ENCODE assay signal across 8 cellular contexts in the genomic region with DNA sequence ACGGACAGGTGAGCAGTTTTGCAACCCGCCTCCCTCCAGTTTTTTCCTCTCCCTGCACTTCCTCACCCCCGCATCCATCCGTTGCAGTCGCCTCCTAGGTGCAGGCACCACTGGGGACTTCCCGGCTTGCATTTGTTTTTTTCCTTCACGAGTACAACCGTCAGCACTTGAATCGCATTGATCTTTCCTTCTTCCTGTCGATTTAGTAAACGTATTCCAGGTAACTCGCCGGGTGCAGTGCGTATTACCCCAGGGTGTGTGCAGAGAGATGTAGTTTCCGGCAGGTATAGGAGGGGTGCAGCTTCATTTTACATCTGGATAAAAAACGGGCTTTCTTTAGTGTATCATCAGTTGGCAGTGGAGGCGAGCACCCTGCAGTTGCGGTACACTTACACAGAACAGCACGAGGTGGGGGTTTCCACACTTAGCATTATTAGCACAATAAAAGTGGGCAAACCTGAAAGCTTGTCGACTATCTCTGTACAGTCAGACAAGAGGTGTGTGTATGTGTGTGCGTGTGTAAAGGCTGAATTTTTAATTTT.
DNase-seq lines count a peak whose midpoint lies in the region; ATAC-seq and TF ChIP-seq lines count a peak whose summit lies in the region.

A gene (minus strand): TSS at position 359 of the 542 bp plus-strand sequence.

- peaks cover 25% of the 10 kb centered on the region for H3K36me3 Mint-ChIP-seq in activated T-helper 1 cell treated with anti-CD3 and anti-CD28 coated beads, Interleukin-12 subunit alpha, Interleukin-12 subunit beta, Interleukin-2, Interleukin-4 antibody, amounts not matched to agents 30 ng/mL and 10 ng/mL and 1 ng/mL, durations not matched to agents 14 hours and 24 hours and 36 hours (ENCODE audit: low read depth)

- DNase-seq in DMS79 treated with DMSO at 0.1 percent for 48 hours (lab: John Stamatoyannopoulos, UW) = peak; percentile 71
- DNase-seq in H7 = no peak
- DNase-seq in NCI-H146 treated with DMSO at 0.1 percent for 48 hours (lab: John Stamatoyannopoulos, UW; ENCODE audit: unreplicated experiment) = peak; percentile 59
- DNase-seq in activated T-helper 1 cell treated with anti-CD3 and anti-CD28 coated beads, Interleukin-12 subunit alpha, Interleukin-12 subunit beta, Interleukin-2, Interleukin-4 antibody, amounts not matched to agents 30 ng/mL and 10 ng/mL and 1 ng/mL, durations not matched to agents 14 hours and 24 hours and 36 hours (ENCODE audit: low spot score) = peak; percentile 43
- no peak for DNase-seq in retinal pigment epithelial cell (ENCODE audit: low read depth)
- no peak for DNase-seq in COLO829 (ENCODE audit: low spot score)
- no peak for DNase-seq in germinal center (ENCODE audit: low spot score)

- TF ChIP-seq POLR2A in gastroesophageal sphincter (IDR thresholded peaks at IDR 0.05) = no peak

- H3K27me3 Mint-ChIP-seq in activated T-helper 1 cell treated with anti-CD3 and anti-CD28 coated beads, Interleukin-12 subunit alpha, Interleukin-12 subunit beta, Interleukin-2, Interleukin-4 antibody, amounts not matched to agents 30 ng/mL and 10 ng/mL and 1 ng/mL, durations not matched to agents 14 hours and 24 hours and 36 hours (ENCODE audit: insufficient read depth) = no peaks in the 10 kb centered on the region

- H3K9me3 Mint-ChIP-seq in activated T-helper 1 cell treated with anti-CD3 and anti-CD28 coated beads, Interleukin-12 subunit alpha, Interleukin-12 subunit beta, Interleukin-2, Interleukin-4 antibody, amounts not matched to agents 30 ng/mL and 10 ng/mL and 1 ng/mL, durations not matched to agents 14 hours and 24 hours and 36 hours = no peaks in the 10 kb centered on the region

- no peak for ATAC-seq in gastroesophageal sphincter

- TF ChIP-seq EP300 in gastroesophageal sphincter (IDR thresholded peaks at IDR 0.05) = no peak

- peaks cover 5% of the 10 kb centered on the region for H3K27me3 ChIP-seq in H7 (ENCODE audit: control insufficient read depth, insufficient read depth, low read length)
- H3K27me3 ChIP-seq in gastroesophageal sphincter = no peaks in the 10 kb centered on the region

- no peaks in the 10 kb centered on the region for H3K9me3 ChIP-seq in gastroesophageal sphincter

- peak within 1 kb of the TSS; percentile 89 for H3K4me3 ChIP-seq in H7 (ENCODE audit: insufficient read depth, low read depth, low read length)
- H3K4me3 ChIP-seq in gastroesophageal sphincter = peak within 1 kb of the TSS; percentile 75 to 81
- H3K4me3 ChIP-seq in retinal pigment epithelial cell (ENCODE audit: low read length) = peak within 1 kb of the TSS; percentile 85

- peaks cover 90% of the 10 kb centered on the region for H3K4me1 Mint-ChIP-seq in activated T-helper 1 cell treated with anti-CD3 and anti-CD28 coated beads, Interleukin-12 subunit alpha, Interleukin-12 subunit beta, Interleukin-2, Interleukin-4 antibody, amounts not matched to agents 30 ng/mL and 10 ng/mL and 1 ng/mL, durations not matched to agents 14 hours and 24 hours and 36 hours (ENCODE audit: low read depth)

- H3K27ac Mint-ChIP-seq in activated T-helper 1 cell treated with anti-CD3 and anti-CD28 coated beads, Interleukin-12 subunit alpha, Interleukin-12 subunit beta, Interleukin-2, Interleukin-4 antibody, amounts not matched to agents 30 ng/mL and 10 ng/mL and 1 ng/mL, durations not matched to agents 14 hours and 24 hours and 36 hours = peak within 1 kb of the TSS; percentile 92

- 4 to 6% methylated on average over 15 to 18 of the region's 21 CpGs for WGBS in gastroesophageal sphincter (ENCODE audit: low coverage in 1 of 2), 2 donors

- intact Hi-C loops in activated T-helper 1 cell treated with anti-CD3 and anti-CD28 coated beads, Interleukin-12 subunit alpha, Interleukin-12 subunit beta, Interleukin-2, Interleukin-4 antibody, amounts not matched to agents 30 ng/mL and 10 ng/mL and 1 ng/mL, durations not matched to agents 14 hours and 24 hours and 36 hours (cut with micrococcal nuclease) = loop anchor here (1.0 to 5.0 kb wide), 7 partner anchors 12 to 160 kb away; a partner anchor contains a TSS

- peaks cover 0 to 19% (median 0%) of the 10 kb centered on the region in 3 donors for H3K4me1 ChIP-seq in gastroesophageal sphincter

- no peaks in the 10 kb centered on the region for H3K36me3 ChIP-seq in H7 (replicated peaks; ENCODE audit: control insufficient read depth, insufficient read depth, low read length)
- H3K36me3 ChIP-seq in gastroesophageal sphincter = no peaks in the 10 kb centered on the region

- peak within 1 kb of the TSS; percentile 94 for H3K4me3 Mint-ChIP-seq in activated T-helper 1 cell treated with anti-CD3 and anti-CD28 coated beads, Interleukin-12 subunit alpha, Interleukin-12 subunit beta, Interleukin-2, Interleukin-4 antibody, amounts not matched to agents 30 ng/mL and 10 ng/mL and 1 ng/mL, durations not matched to agents 14 hours and 24 hours and 36 hours

- peak within 1 kb of the TSS in 3 of 4 donors; percentile 64 to 76 (median 64) for H3K27ac ChIP-seq in gastroesophageal sphincter

- TF ChIP-seq CTCF in gastroesophageal sphincter (IDR thresholded peaks at IDR 0.05) (no peak), retinal pigment epithelial cell (conservative IDR thresholded peaks at IDR 0.05; ENCODE audit: low read depth, low read length) (peak; percentile 13)

Comparison
In these comparisons a context has a peak if more than half of its experiments do, and no peak if none do; other contexts are left out.
1. DNase-seq: peak in DMS79 treated with DMSO at 0.1 percent for 48 hours (single experiment), NCI-H146 treated with DMSO at 0.1 percent for 48 hours (single experiment) and activated T-helper 1 cell treated with anti-CD3 and anti-CD28 coated beads, Interleukin-12 subunit alpha, Interleukin-12 subunit beta, Interleukin-2, Interleukin-4 antibody, amounts not matched to agents 30 ng/mL and 10 ng/mL and 1 ng/mL, durations not matched to agents 14 hours and 24 hours and 36 hours (single experiment); none in H7 (single experiment), retinal pigment epithelial cell (single experiment), COLO829 (single experiment) and germinal center (single experiment).
2. Peak in every context shown above with its lines, with median percentiles within 50 percentile points of each other: H3K4me3 ChIP-seq.